In genomic region chr12:49236423-49236822, GRCh38 we compare ENCODE assay signal across 1 cellular context.
TF ChIP-seq lines count a peak whose summit lies in the region.

No MANE protein-coding gene starts in this region.

TF ChIP-seq in neural cell, 6 proteins besides CTCF, POLR2A, EP300 and RAD21:
- TF ChIP-seq SMC3 (conservative IDR thresholded peaks at IDR 0.05; ENCODE audit: poor library complexity) (peak; percentile 19), MXI1 (conservative IDR thresholded peaks at IDR 0.05; ENCODE audit: poor library complexity, severe bottlenecking) (no peak)
